In the genomic region with DNA sequence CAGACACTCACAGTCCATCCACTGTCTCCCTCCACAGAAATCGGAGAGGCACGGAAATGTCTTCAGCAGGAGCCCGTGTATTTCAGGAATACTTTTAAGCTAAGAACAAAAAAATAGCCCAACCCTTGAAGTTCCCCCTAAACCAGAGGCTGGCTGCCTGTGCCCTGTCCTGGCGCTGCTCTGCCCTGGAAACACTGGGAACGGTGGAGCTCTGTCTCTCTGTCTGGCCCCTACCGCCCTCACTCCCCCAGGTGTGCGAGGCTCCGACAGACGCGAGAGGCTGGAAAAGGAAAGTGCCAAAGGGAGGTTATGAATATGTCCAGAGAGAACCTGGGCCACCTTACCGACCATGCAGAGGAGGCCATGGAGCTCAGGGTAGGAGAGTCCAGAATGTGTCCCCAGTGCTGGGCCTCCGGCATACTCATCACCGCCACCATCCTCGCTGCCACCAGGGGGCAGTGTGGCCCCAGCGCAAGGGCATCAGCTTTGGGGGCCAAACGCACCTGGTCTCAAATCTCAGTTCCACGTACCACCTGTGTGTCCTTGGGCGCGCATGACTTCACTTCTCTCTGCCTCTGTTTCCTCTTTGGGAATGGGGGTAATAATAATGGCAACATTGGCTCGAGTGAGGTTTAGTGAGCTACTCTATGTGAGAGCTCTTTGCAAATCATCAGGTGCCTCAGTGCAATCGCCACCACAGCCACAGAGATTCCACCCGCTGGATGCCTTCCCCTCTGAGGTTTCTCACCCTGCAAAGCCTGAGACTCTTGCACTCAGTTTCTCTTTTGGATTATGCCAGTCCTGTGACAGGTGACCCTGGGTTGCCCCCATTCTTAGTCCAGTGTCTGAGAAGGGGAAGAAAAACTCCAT, we compare ENCODE assay signal across 1 cellular context.
TF ChIP-seq lines count a peak whose summit lies in the region.

No MANE protein-coding gene starts in this region.

TF ChIP-seq in SK-N-SH, 30 proteins besides CTCF, POLR2A, EP300 and RAD21:
- TF ChIP-seq SMC3 (IDR thresholded peaks at IDR 0.05; ENCODE audit: low read depth, low read length): peak; percentile 94
- TF ChIP-seq, protein P1, sequence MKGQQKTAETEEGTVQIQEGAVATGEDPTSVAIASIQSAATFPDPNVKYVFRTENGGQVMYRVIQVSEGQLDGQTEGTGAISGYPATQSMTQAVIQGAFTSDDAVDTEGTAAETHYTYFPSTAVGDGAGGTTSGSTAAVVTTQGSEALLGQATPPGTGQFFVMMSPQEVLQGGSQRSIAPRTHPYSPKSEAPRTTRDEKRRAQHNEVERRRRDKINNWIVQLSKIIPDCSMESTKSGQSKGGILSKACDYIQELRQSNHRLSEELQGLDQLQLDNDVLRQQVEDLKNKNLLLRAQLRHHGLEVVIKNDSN (IDR thresholded peaks at IDR 0.05; ENCODE audit: borderline replicate concordance, low read depth): no peak
